In the genomic region with DNA sequence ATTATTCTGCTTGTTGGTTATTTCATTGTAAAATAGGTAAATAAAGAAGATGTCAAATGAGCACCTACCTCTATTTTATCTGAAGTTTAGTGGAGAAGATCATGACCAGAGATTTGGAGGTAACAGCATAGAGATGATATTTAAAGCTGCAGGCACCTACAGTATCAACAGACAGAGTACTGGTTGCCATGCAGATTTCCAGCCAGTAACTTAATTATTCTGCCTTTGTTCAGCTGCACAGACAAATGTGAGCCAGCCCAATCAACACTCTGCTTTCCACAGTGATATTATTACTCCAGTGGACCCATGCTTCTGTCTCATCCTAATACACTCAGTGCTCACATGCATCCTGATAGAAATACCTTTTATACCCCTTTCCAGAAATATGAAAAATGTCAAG, we compare ENCODE assay signal across 18 cellular contexts.
"Had no signal": no experiment of that assay in that cellular context is flagged by ENCODE, and none has a peak within 500 bp of the region (broad histone marks: within the 10 kb centered on the region; RNA-seq: fewer than 3 reads in every experiment).

No MANE protein-coding gene starts in this region.

- H3K4me3 ChIP-seq: gastroesophageal sphincter, heart right ventricle, lung, right atrium auricular region, suprapubic skin, upper lobe of left lung had no signal

- H3K27me3 Mint-ChIP-seq: activated CD4-positive, alpha-beta T cell treated with anti-CD3 and anti-CD28 coated beads, Interleukin-2, amount 10 ng/mL, durations not matched to agents 7 days and 5 days; activated naive CD8-positive, alpha-beta T cell treated with anti-CD3 and anti-CD28 coated beads for 36 hours; effector memory CD8-positive, alpha-beta T cell; naive thymus-derived CD4-positive, alpha-beta T cell; progenitor cell of endocrine pancreas; stimulated activated naive CD8-positive, alpha-beta T cell treated with anti-CD3 and anti-CD28 coated beads, Interleukin-15, Interleukin-2, amounts not matched to agents 100 ng/mL and 50 ng/mL, for 24 hours had no signal

- DNase-seq: activated CD4-positive, alpha-beta T cell treated with anti-CD3 and anti-CD28 coated beads, Interleukin-2, amount 10 ng/mL, durations not matched to agents 7 days and 5 days; activated CD8-positive, alpha-beta memory T cell treated with anti-CD3 and anti-CD28 coated beads, Interleukin-2, amount 50 U/mL, for 48 hours; activated gamma-delta T cell; activated naive CD8-positive, alpha-beta T cell treated with anti-CD3 and anti-CD28 coated beads for 36 hours; activated T-cell treated with anti-CD3 and anti-CD28 coated beads, Interleukin-2, amount 50 U/mL, for 72 hours; dermis blood vessel endothelial cell; effector memory CD8-positive, alpha-beta T cell; heart right ventricle; left colon; naive thymus-derived CD4-positive, alpha-beta T cell; small intestine; upper lobe of left lung had no signal

- H3K27me3 ChIP-seq: gastroesophageal sphincter, heart right ventricle, right atrium auricular region, suprapubic skin, upper lobe of left lung had no signal

- H3K27ac Mint-ChIP-seq: activated CD4-positive, alpha-beta T cell treated with anti-CD3 and anti-CD28 coated beads, Interleukin-2, amount 10 ng/mL, durations not matched to agents 7 days and 5 days; activated naive CD8-positive, alpha-beta T cell treated with anti-CD3 and anti-CD28 coated beads for 36 hours; activated T-cell treated with anti-CD3 and anti-CD28 coated beads, Interleukin-2, amount 50 U/mL, for 72 hours; effector memory CD8-positive, alpha-beta T cell; naive thymus-derived CD4-positive, alpha-beta T cell; progenitor cell of endocrine pancreas; stimulated activated naive CD8-positive, alpha-beta T cell treated with anti-CD3 and anti-CD28 coated beads, Interleukin-15, Interleukin-2, amounts not matched to agents 100 ng/mL and 50 ng/mL, for 24 hours had no signal

- H3K36me3 ChIP-seq: gastroesophageal sphincter, heart right ventricle, right atrium auricular region, suprapubic skin, upper lobe of left lung had no signal

- H3K4me3 Mint-ChIP-seq: activated CD4-positive, alpha-beta T cell treated with anti-CD3 and anti-CD28 coated beads, Interleukin-2, amount 10 ng/mL, durations not matched to agents 7 days and 5 days; activated naive CD8-positive, alpha-beta T cell treated with anti-CD3 and anti-CD28 coated beads for 36 hours; activated T-cell treated with anti-CD3 and anti-CD28 coated beads, Interleukin-2, amount 50 U/mL, for 72 hours; effector memory CD8-positive, alpha-beta T cell; naive thymus-derived CD4-positive, alpha-beta T cell; stimulated activated naive CD8-positive, alpha-beta T cell treated with anti-CD3 and anti-CD28 coated beads, Interleukin-15, Interleukin-2, amounts not matched to agents 100 ng/mL and 50 ng/mL, for 24 hours had no signal

- ATAC-seq: activated T-cell treated with anti-CD3 and anti-CD28 coated beads, Interleukin-2, amount 50 U/mL, for 72 hours; effector memory CD8-positive, alpha-beta T cell; gastroesophageal sphincter; left colon; naive thymus-derived CD4-positive, alpha-beta T cell had no signal

- H3K9me3 ChIP-seq: gastroesophageal sphincter, heart right ventricle, right atrium auricular region, suprapubic skin, upper lobe of left lung had no signal

- H3K27ac ChIP-seq: gastroesophageal sphincter, right atrium auricular region, suprapubic skin had no signal
